Comparison of ENCODE assay signal across 22 cellular contexts in the genomic region with DNA sequence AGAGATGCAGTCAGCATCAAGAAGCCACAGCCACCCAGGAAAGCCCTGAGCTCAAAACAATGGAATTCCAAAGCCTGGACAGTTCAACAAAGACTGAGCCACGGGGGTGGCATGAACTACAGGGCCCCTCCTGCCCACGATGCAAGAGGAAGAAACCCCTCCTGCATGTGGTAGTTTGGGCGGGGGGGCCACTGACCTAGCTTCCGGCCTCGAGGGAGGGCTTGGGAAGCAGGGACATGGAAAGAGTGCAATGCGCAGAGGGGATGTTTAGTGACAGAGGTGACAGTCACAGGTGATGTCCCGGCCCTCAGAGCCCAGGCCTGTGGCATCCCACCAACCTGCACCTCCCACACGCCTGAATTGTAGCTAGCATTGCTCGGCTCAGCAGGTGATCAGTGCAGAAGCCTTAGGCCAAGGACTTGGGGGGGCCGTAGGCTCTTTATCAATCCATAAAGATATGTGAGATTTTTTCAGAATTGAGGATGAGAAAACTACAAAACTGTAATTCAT.
A peak's percentile ranks its signal among the peaks of the same experiment; 100 is the strongest.
DNase-seq lines count a peak whose midpoint lies in the region; FAIRE-seq and TF ChIP-seq lines count a peak whose summit lies in the region.
"Had no signal": no experiment of that assay in that cellular context is flagged by ENCODE, and none has a peak within 500 bp of the region (broad histone marks: within the 10 kb centered on the region; RNA-seq: fewer than 3 reads in every experiment).

No MANE protein-coding gene starts in this region.

- WGBS in H9 (ENCODE audit: extremely low coverage, insufficient read length, low lambda C conversion rate), result no CpG with 5 or more reads among the region's 10 CpGs
- 89% methylated on average over 10 of the region's 10 CpGs; no CpG with 5 or more reads in 1 of the 2 experiments for WGBS in H1 (ENCODE audit: extremely low coverage in 1 of 2, insufficient coverage in 1 of 2, insufficient read length in 1 of 2, insufficient replicate concordance in 2 of 2, low coverage in 1 of 2, low lambda C conversion rate in 2 of 2, missing lambda C conversion rate in 1 of 2), 2 experiments

- H3K9ac ChIP-seq in H9 (ENCODE audit: extremely low read depth, insufficient read length, low read length) (no peak overlapping the region), H1 (replicated peaks in 1 of 4; ENCODE audit: extremely low read depth in 1 of 4, low read depth in 3 of 4, low read length in 3 of 4) (no peak overlapping the region)

- H3K36me3 Mint-ChIP-seq in H9 (ENCODE audit: insufficient read depth in 1 of 3, low read depth in 3 of 3) (no peaks in the 10 kb centered on the region), osteocyte (ENCODE audit: unreplicated experiment) (no peaks in the 10 kb centered on the region)
- H3K36me3 Mint-ChIP-seq: CD4-positive, CD25-positive, alpha-beta regulatory T cell; CD8-positive, alpha-beta memory T cell had no signal

- no peak overlapping the region for H4K5ac ChIP-seq in H9 (ENCODE audit: insufficient read length, low read depth, low read length)
- H4K5ac ChIP-seq in H1 (ENCODE audit: insufficient read length, low read depth, low read length), result no peak overlapping the region

- H3K4me1 ChIP-seq in H9 (ENCODE audit: insufficient read depth, low read length), result peaks cover 7% of the 10 kb centered on the region; the same call in 1 of the 2 replicates
- H3K4me1 ChIP-seq in H1 (replicated peaks in 1 of 4; ENCODE audit: control insufficient read depth in 3 of 4, insufficient read depth in 4 of 4, low read length in 3 of 4), result peaks cover 0 to 22% (median 13%) of the 10 kb centered on the region in 4 experiments; a peak in 6 of 7 replicates
- H3K4me1 ChIP-seq in A673 (ENCODE audit: insufficient read depth, low read length, poor library complexity, severe bottlenecking), result no peaks in the 10 kb centered on the region

- H2BK20ac ChIP-seq in H9 (ENCODE audit: low read depth, low read length, poor library complexity, severe bottlenecking) (no peak overlapping the region), H1 (ENCODE audit: low read length) (0 out of 2 replicates have a peak overlapping the region, but pooled peaks have one; percentile 32)

- H2AFZ ChIP-seq in H9 (ENCODE audit: low read length) (no peak overlapping the region), H1 (ENCODE audit: low read length) (no peak overlapping the region)

- H3K9me3 ChIP-seq in H9 (ENCODE audit: control insufficient read depth, low read depth, low read length) (no peaks in the 10 kb centered on the region), H1 (ENCODE audit: insufficient read depth in 2 of 2, low read depth in 1 of 2, low read length in 1 of 2) (no peaks in the 10 kb centered on the region), A673 (ENCODE audit: low read depth, low read length, poor library complexity, severe bottlenecking) (no peaks in the 10 kb centered on the region)

- no peak overlapping the region for H3K4ac ChIP-seq in H9 (ENCODE audit: low read depth, low read length)
- no peak overlapping the region for H3K4ac ChIP-seq in H1 (replicated peaks; ENCODE audit: insufficient read length, low read depth, low read length)

- H3K27ac ChIP-seq in H9 (ENCODE audit: insufficient read length, low read depth, low read length) (no peak overlapping the region), H1 (ENCODE audit: low read depth, low read length) (no peak overlapping the region), A673 (ENCODE audit: low read depth, low read length, poor library complexity, severe bottlenecking) (no peak overlapping the region)
- H3K27ac ChIP-seq: 22Rv1, C4-2B had no signal

- H3K27me3 Mint-ChIP-seq in H9 (ENCODE audit: low read depth) (peaks cover 5% of the 10 kb centered on the region), osteocyte (ENCODE audit: unreplicated experiment) (no peaks in the 10 kb centered on the region)

- H2BK120ac ChIP-seq in H9 (ENCODE audit: low read depth, low read length, poor library complexity, severe bottlenecking) (no peak overlapping the region), H1 (replicated peaks; ENCODE audit: low read depth, low read length) (no peak overlapping the region)

- H4K8ac ChIP-seq in H9 (replicated peaks; ENCODE audit: insufficient read length, low read depth, low read length), result no peak overlapping the region
- peak overlapping the region; percentile 69; the same call in 1 of the 2 replicates for H4K8ac ChIP-seq in H1 (ENCODE audit: extremely low read depth, insufficient read depth, low read length)

- peaks cover 3% of the 10 kb centered on the region for H3K23me2 ChIP-seq in H9 (ENCODE audit: insufficient read length, low read depth, low read length, poor library complexity, severe bottlenecking)
- no peaks in the 10 kb centered on the region for H3K23me2 ChIP-seq in H1 (ENCODE audit: low read depth, low read length)

- CTCF ChIA-PET in H1 (lab: Charles Lee; ENCODE audit: partially characterized antibody) (interaction anchor here (1.3 kb wide), 1 partner anchor 28 kb away, joined by 5 read pairs; no protein-coding TSS in a partner anchor), A673 (lab: Charles Lee) (no interaction called here)

- H3K4me2 ChIP-seq in H9 (ENCODE audit: insufficient read depth, insufficient read length, low read length) (no peak overlapping the region), H1 (ENCODE audit: insufficient read depth in 1 of 2, low read depth in 2 of 2, low read length in 2 of 2) (no peak overlapping the region)
- H3K4me2 ChIP-seq: GM23338 had no signal

- H3K36me3 ChIP-seq in H1 (ENCODE audit: control insufficient read depth in 2 of 4, insufficient read depth in 4 of 4, low read length in 3 of 4) (no peaks in the 10 kb centered on the region), A673 (ENCODE audit: insufficient read depth, low read length, poor library complexity, severe bottlenecking) (no peaks in the 10 kb centered on the region)

- H3K14ac ChIP-seq in H9 (ENCODE audit: insufficient read depth, low read length) (no peak overlapping the region), H1 (ENCODE audit: insufficient read length) (no peak overlapping the region)

- H2BK12ac ChIP-seq in H9 (ENCODE audit: insufficient read length, low read depth, low read length) (no peak overlapping the region), H1 (ENCODE audit: low read depth, low read length) (no peak overlapping the region)

- no peak overlapping the region for H3K4me3 Mint-ChIP-seq in H9
- H3K4me3 Mint-ChIP-seq in osteocyte (ENCODE audit: unreplicated experiment), result no peak overlapping the region
- H3K4me3 Mint-ChIP-seq: CD4-positive, CD25-positive, alpha-beta regulatory T cell; CD8-positive, alpha-beta memory T cell; GM23338 had no signal

- no peak for TF ChIP-seq CTCF in H9 (conservative IDR thresholded peaks at IDR 0.05)
- no peak for TF ChIP-seq CTCF in H1 (IDR thresholded peaks at IDR 0.05; ENCODE audit: control extremely low read depth in 1 of 3, insufficient read depth in 1 of 3, low read depth in 1 of 3, low read length in 3 of 3)
- TF ChIP-seq CTCF in osteocyte (IDR thresholded peaks at IDR 0.05), result no peak
- TF ChIP-seq CTCF in A673 (conservative IDR thresholded peaks at IDR 0.05; ENCODE audit: low read depth, low read length), result no peak

- FAIRE-seq in H1 (lab: Jason Lieb, UNC), result no peak
- FAIRE-seq: A204.1, GM12891, GM18507, H54 had no signal

- H2BK5ac ChIP-seq in H9 (ENCODE audit: insufficient read length, low read length), result no peak overlapping the region
- H2BK5ac ChIP-seq in H1 (ENCODE audit: low read depth, low read length), result no peak overlapping the region

- intact Hi-C loops in A673 (cut with micrococcal nuclease; ENCODE audit: unreplicated experiment), result no loop called here

- TF ChIP-seq EP300 in H1 (IDR thresholded peaks at IDR 0.05; ENCODE audit: borderline replicate concordance in 1 of 2, low read depth in 2 of 2, low read length in 2 of 2), result no peak

- TF ChIP-seq RAD21 in H1 (IDR thresholded peaks at IDR 0.05 in 1 of 2, conservative IDR thresholded peaks at IDR 0.05 in 1 of 2; ENCODE audit: low read depth in 2 of 2, low read length in 2 of 2), result no peak

- H2BK15ac ChIP-seq in H9 (ENCODE audit: low read depth, low read length) (no peak overlapping the region), H1 (ENCODE audit: low read length) (peak overlapping the region; percentile 88; the same call in 1 of the 2 replicates)

- H4K91ac ChIP-seq in H9 (ENCODE audit: insufficient read length, low read depth, low read length) (no peak overlapping the region), H1 (replicated peaks; ENCODE audit: insufficient read length, low read length) (no peak overlapping the region)

- H3K56ac ChIP-seq in H9 (ENCODE audit: insufficient read length, low read depth, low read length), result no peak overlapping the region
- H3K56ac ChIP-seq in H1 (replicated peaks; ENCODE audit: insufficient read length, low read depth, low read length), result no peak overlapping the region

- H3K4me3 ChIP-seq in H1 (ENCODE audit: extremely low read depth in 1 of 4, insufficient read depth in 2 of 4, low read depth in 3 of 4, low read length in 4 of 4), result no peak overlapping the region
- H3K4me3 ChIP-seq in A673 (ENCODE audit: low read depth, low read length, poor library complexity, severe bottlenecking), result no peak overlapping the region
- H3K4me3 ChIP-seq: GM23338 had no signal

- POLR2A ChIA-PET in H1 (lab: Charles Lee; ENCODE audit: partially characterized antibody) (interaction anchor here (1.4 kb wide), 1 partner anchor 19 kb away, joined by 4 read pairs; no protein-coding TSS in a partner anchor), A673 (lab: Charles Lee; ENCODE audit: low non-redundant PET) (no interaction called here)

- peaks cover 35 to 42% of the 10 kb centered on the region in 2 experiments for H3K4me1 Mint-ChIP-seq in H9
- H3K4me1 Mint-ChIP-seq in osteocyte (ENCODE audit: unreplicated experiment), result no peaks in the 10 kb centered on the region
- H3K4me1 Mint-ChIP-seq: CD4-positive, CD25-positive, alpha-beta regulatory T cell; CD8-positive, alpha-beta memory T cell had no signal

- TF ChIP-seq POLR2A in H1 (IDR thresholded peaks at IDR 0.05; ENCODE audit: control extremely low read depth in 1 of 2, low read depth in 2 of 2, low read length in 2 of 2), result no peak

- H3T11ph ChIP-seq in H9 (ENCODE audit: low read length), result no peak overlapping the region

- no peak overlapping the region for H3K18ac ChIP-seq in H9 (ENCODE audit: insufficient read length, low read depth, low read length)
- no peak overlapping the region for H3K18ac ChIP-seq in H1 (ENCODE audit: extremely low read depth, low read length)

- H2AK5ac ChIP-seq in H9 (ENCODE audit: insufficient read length, low read length) (no peak overlapping the region), H1 (ENCODE audit: low read depth, low read length) (no peak overlapping the region)

- H3K27ac Mint-ChIP-seq in H9 (no peak overlapping the region), osteocyte (ENCODE audit: unreplicated experiment) (no peak overlapping the region)
- H3K27ac Mint-ChIP-seq: CD4-positive, CD25-positive, alpha-beta regulatory T cell; CD8-positive, alpha-beta memory T cell; GM23338 had no signal

- H3K79me2 ChIP-seq in H9 (ENCODE audit: insufficient read depth, low read length) (no peaks in the 10 kb centered on the region), H1 (ENCODE audit: control insufficient read depth in 1 of 2, insufficient read depth in 2 of 2, low read length in 2 of 2) (no peaks in the 10 kb centered on the region)

- H4K20me1 ChIP-seq in H9 (ENCODE audit: control insufficient read depth, insufficient read depth, insufficient read length) (no peaks in the 10 kb centered on the region), H1 (replicated peaks in 1 of 2; ENCODE audit: control insufficient read depth in 1 of 2, insufficient read depth in 2 of 2, low read length in 2 of 2) (no peaks in the 10 kb centered on the region)

- H3K23ac ChIP-seq in H9 (ENCODE audit: insufficient read length, low read depth, low read length) (no peak overlapping the region), H1 (ENCODE audit: insufficient read length) (no peak overlapping the region)

- DNase-seq in H9 (peak; percentile 10), H1 (ENCODE audit: low read depth in 1 of 2, low spot score in 2 of 2) (no peak), mesenteric fat pad (ENCODE audit: low spot score) (peak; percentile 69), osteocyte (ENCODE audit: extremely low spot score, unreplicated experiment) (peak; percentile 76), A673 (ENCODE audit: low spot score) (no peak)
- no peak for DNase-seq in stimulated activated naive CD4-positive, alpha-beta T cell treated with Interleukin-2 at 50 U/mL for 16 hours (lab: John Stamatoyannopoulos, UW)
- DNase-seq in NK-92 treated with Interleukin-12 subunit alpha and Interleukin-12 subunit beta, amount 100 ng/mL, for 24 hours (lab: John Stamatoyannopoulos, UW), result no peak
- DNase-seq: ACHN; Calu3; CD4-positive, CD25-positive, alpha-beta regulatory T cell; CD8-positive, alpha-beta memory T cell; COR-L47; DMS53; GF-D8; HCEC 1CT had no signal

- H3K27me3 ChIP-seq in H9 (ENCODE audit: insufficient read depth, low read length), result no peaks in the 10 kb centered on the region
- H3K27me3 ChIP-seq in H1 (replicated peaks in 1 of 4; ENCODE audit: control insufficient read depth in 3 of 4, extremely low read depth in 1 of 4, insufficient read depth in 3 of 4, low read length in 3 of 4), result no peaks in the 10 kb centered on the region; a peak in 1 of 7 replicates
- H3K27me3 ChIP-seq in A673 (replicated peaks; ENCODE audit: insufficient read depth, low read depth, low read length, poor library complexity), result peaks cover 53% of the 10 kb centered on the region

- H3K9me3 Mint-ChIP-seq in H9, result peaks cover 0 to 3% of the 10 kb centered on the region in 2 experiments; a peak in 1 of 5 replicates
- no peaks in the 10 kb centered on the region for H3K9me3 Mint-ChIP-seq in osteocyte (ENCODE audit: unreplicated experiment)
- H3K9me3 Mint-ChIP-seq: CD4-positive, CD25-positive, alpha-beta regulatory T cell; GM23338 had no signal

- BruUV-seq in A673 (replicated peaks; lab: Mats Ljungman, UMichigan), result no TSS peak

- H3K79me1 ChIP-seq in H9 (ENCODE audit: insufficient read depth, low read depth, low read length, poor library complexity, severe bottlenecking) (no peaks in the 10 kb centered on the region), H1 (ENCODE audit: low read depth, low read length) (no peaks in the 10 kb centered on the region)

Comparison
In these comparisons a context has a peak if more than half of its experiments do, and no peak if none do; other contexts are left out.
1. DNase-seq: peak in H9 (single experiment), mesenteric fat pad (single experiment) and osteocyte (single experiment); none in H1 (0 of 2), A673 (single experiment), stimulated activated naive CD4-positive, alpha-beta T cell treated with Interleukin-2 at 50 U/mL for 16 hours (single experiment) and NK-92 treated with Interleukin-12 subunit alpha and Interleukin-12 subunit beta, amount 100 ng/mL, for 24 hours (single experiment).